ENCODE assay signal across 1 cellular context in the genomic region with DNA sequence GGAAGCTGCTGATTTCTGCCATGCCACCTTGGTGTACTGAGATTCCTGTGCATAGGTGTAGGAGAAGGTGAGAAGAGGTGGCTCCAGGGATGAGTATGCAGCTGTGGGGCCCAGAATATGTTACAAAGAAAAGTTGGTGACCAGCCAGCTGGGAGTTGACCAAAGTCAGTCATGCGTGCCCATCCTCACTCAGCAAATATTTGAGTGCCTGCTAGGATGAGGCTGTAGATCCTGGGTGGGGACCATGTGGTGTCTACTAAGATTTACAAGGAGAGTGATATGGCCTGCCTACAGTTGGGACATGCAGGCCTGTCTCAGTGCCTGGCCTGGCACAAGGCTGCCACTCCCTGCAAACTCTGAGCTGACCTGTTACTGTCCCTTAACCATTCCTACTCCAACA.
TF ChIP-seq lines count a peak whose summit lies in the region.

No MANE protein-coding gene starts in this region.

TF ChIP-seq in GM12878, 131 proteins besides CTCF, POLR2A, EP300 and RAD21:
- no peak for TF ChIP-seq STAT1 (conservative IDR thresholded peaks at IDR 0.05)
- no peak for TF ChIP-seq NR2C1 (IDR thresholded peaks at IDR 0.05)
- TF ChIP-seq SUPT20H (IDR thresholded peaks at IDR 0.05; ENCODE audit: borderline replicate concordance, control insufficient read depth, low read depth, low read length) = no peak
- no peak for TF ChIP-seq NBN (IDR thresholded peaks at IDR 0.05)
- TF ChIP-seq PAX5 (IDR thresholded peaks at IDR 0.05; ENCODE audit: borderline replicate concordance, low read depth, low read length) = peak; percentile 79; the same call in 1 of the 2 replicates
- TF ChIP-seq POLR2AphosphoS2 (IDR thresholded peaks at IDR 0.05; ENCODE audit: low read depth, low read length) = no peak
TF ChIP-seq in GM12878: peak in this region for 1.
